8 cellular contexts compared by ENCODE assay signal in genomic region chr5:59380350-59380951, GRCh38.
DNase-seq lines count a peak whose midpoint lies in the region; TF ChIP-seq lines count a peak whose summit lies in the region.

No MANE protein-coding gene starts in this region.

- TF ChIP-seq CTCF in GM12865 (IDR thresholded peaks at IDR 0.05; ENCODE audit: insufficient read depth, low read depth, low read length, missing control alignments) (peak; percentile 32), endodermal cell (conservative IDR thresholded peaks at IDR 0.05) (peak; percentile 74)

- H3K9me3 ChIP-seq in endodermal cell (ENCODE audit: control insufficient read depth, low read length), result no peaks in the 10 kb centered on the region

- H3K27me3 Mint-ChIP-seq in endodermal cell (ENCODE audit: insufficient read depth), result no peaks in the 10 kb centered on the region

- H3K36me3 ChIP-seq in endodermal cell (ENCODE audit: control insufficient read depth, insufficient read depth, low read length), result no peaks in the 10 kb centered on the region

- DNase-seq in AG08396 (ENCODE audit: low spot score) (peak; percentile 23), GM12865 (ENCODE audit: low read depth) (peak; percentile 84), HEK293T (ENCODE audit: extremely low spot score) (peak; percentile 45), LoVo (ENCODE audit: low spot score) (peak; percentile 83), SIG-M5 treated with dmso at 0.1 percent for 504 hours (lab: John Stamatoyannopoulos, UW; ENCODE audit: unreplicated experiment) (peak; percentile 74), endodermal cell (no peak), myocyte (ENCODE audit: low read depth) (peak; percentile 83)
- no peak for DNase-seq in stimulated activated CD4-positive, alpha-beta T cell treated with anti-CD3 and anti-CD28 coated beads, Interleukin-2, amount 100 ng/mL, for 24 hours

- no peak overlapping the region for H3K4me3 ChIP-seq in GM12865 (ENCODE audit: low read depth, low read length)
- no peak overlapping the region for H3K4me3 ChIP-seq in endodermal cell (ENCODE audit: low read length)

- H3K36me3 Mint-ChIP-seq in endodermal cell (ENCODE audit: low read depth), result no peaks in the 10 kb centered on the region

- H3K4me3 Mint-ChIP-seq in endodermal cell, result no peak overlapping the region

- POLR2A ChIA-PET in HEK293T (lab: Yijun Ruan, JAX), result interaction anchor here (1.3 kb wide), 1 partner anchor 193 kb away, joined by 3 read pairs; no protein-coding TSS in a partner anchor

- CTCF ChIA-PET in HEK293T (lab: Yijun Ruan, JAX), result interaction anchor here (0.6 to 1.5 kb wide), 11 partner anchors 16 to 487 kb away, joined by 3 to 12 read pairs (median 5); no protein-coding TSS in a partner anchor

- H3K9ac ChIP-seq in endodermal cell (ENCODE audit: extremely low read depth, low read length, poor library complexity, severe bottlenecking), result no peak overlapping the region

- no peak overlapping the region for H3K27ac Mint-ChIP-seq in endodermal cell

- H3K27ac ChIP-seq in endodermal cell (ENCODE audit: low read depth, low read length), result no peak overlapping the region

- no peaks in the 10 kb centered on the region for H3K4me1 ChIP-seq in endodermal cell (ENCODE audit: control insufficient read depth, insufficient read depth, low read length)

- H3K27me3 ChIP-seq in endodermal cell (ENCODE audit: control insufficient read depth, insufficient read depth, low read length, poor library complexity, severe bottlenecking), result no peaks in the 10 kb centered on the region

- peaks cover 10% of the 10 kb centered on the region for H3K9me3 Mint-ChIP-seq in endodermal cell

- H3K4me1 Mint-ChIP-seq in endodermal cell, result no peaks in the 10 kb centered on the region

- WGBS in endodermal cell (ENCODE audit: insufficient coverage in 1 of 2, insufficient read length in 1 of 2), 2 experiments, result 67 to 100% methylated on average over 1 of the region's 1 CpG

TF ChIP-seq in HEK293T, 16 proteins besides CTCF, POLR2A, EP300 and RAD21:
- no peak for TF ChIP-seq LEF1 (IDR thresholded peaks at IDR 0.05; ENCODE audit: borderline replicate concordance)
- TF ChIP-seq ZNF384 (IDR thresholded peaks at IDR 0.05), result peak; percentile 91

Comparison
In these comparisons a context has a peak if more than half of its experiments do, and no peak if none do; other contexts are left out.
1. DNase-seq: peak in AG08396 (single experiment), GM12865 (single experiment), HEK293T (single experiment), LoVo (single experiment), SIG-M5 treated with dmso at 0.1 percent for 504 hours (single experiment) and myocyte (single experiment); none in endodermal cell (single experiment) and stimulated activated CD4-positive, alpha-beta T cell treated with anti-CD3 and anti-CD28 coated beads, Interleukin-2, amount 100 ng/mL, for 24 hours (0 of 2).